8 cellular contexts compared by ENCODE assay signal in the genomic region with DNA sequence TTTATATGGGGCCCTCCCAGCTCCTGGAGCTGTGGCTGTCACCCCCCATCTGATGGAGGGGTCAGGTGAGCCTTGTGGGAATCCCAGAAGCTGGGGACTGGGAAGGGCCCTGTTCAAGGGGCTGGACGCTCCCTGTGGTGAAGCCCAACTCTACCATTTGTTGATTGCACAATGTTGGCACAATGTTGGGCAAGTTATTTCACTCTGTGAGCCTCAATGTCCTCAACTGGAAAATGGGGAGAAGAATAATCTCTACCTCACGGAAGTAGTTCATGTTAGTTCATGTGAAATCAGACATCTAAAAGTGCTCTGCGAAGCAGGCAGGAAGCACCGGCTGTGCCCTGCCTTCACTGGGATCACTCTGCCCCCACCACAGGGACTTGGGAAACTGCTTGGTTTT. TPM values are rescaled to one million over a fixed set of nuclear protein-coding genes. Genes with fewer than 3 reads are reported as not detected.
A peak's percentile ranks its signal among the peaks of the same experiment; 100 is the strongest.
DNase-seq lines count a peak whose midpoint lies in the region; ATAC-seq, FAIRE-seq and TF ChIP-seq lines count a peak whose summit lies in the region.

No MANE protein-coding gene starts in this region.

- H3K4me1 Mint-ChIP-seq in activated T-cell treated with anti-CD3 and anti-CD28 coated beads, Interleukin-2, amount 50 U/mL, for 72 hours (ENCODE audit: low read depth), result peaks cover 26% of the 10 kb centered on the region
- peaks cover 32% of the 10 kb centered on the region for H3K4me1 Mint-ChIP-seq in activated T-cell treated with anti-CD3 and anti-CD28 coated beads, Interleukin-2, amount 50 U/mL, for 24 hours (ENCODE audit: low read depth)
- peaks cover 3% of the 10 kb centered on the region for H3K4me1 Mint-ChIP-seq in activated T-helper 2 cell treated with anti-CD3 and anti-CD28 coated beads, Interferon-gamma antibody, Interleukin-2, Interleukin-4, amounts not matched to agents 10 μg/mL and 5 μg/mL and 100 μg/mL, durations not matched to agents 14 hours and 24 hours and 36 hours (ENCODE audit: low read depth)
- H3K4me1 Mint-ChIP-seq in naive B cell, result peaks cover 4 to 16% (median 14%) of the 10 kb centered on the region in 3 donors

- no peak for TF ChIP-seq POLR2A in GM18505 (IDR thresholded peaks at IDR 0.05; ENCODE audit: borderline replicate concordance, extremely low read depth, insufficient read depth, insufficient read length)

- ATAC-seq in activated T-cell treated with anti-CD3 and anti-CD28 coated beads, Interleukin-2, amount 50 U/mL, for 72 hours (replicated peaks in 1 of 2), result no peak
- no peak for ATAC-seq in naive B cell (ENCODE audit: low read depth in 2 of 2)
- ATAC-seq in upper lobe of right lung, result no peak
- ATAC-seq in GM18505 (IDR thresholded peaks at IDR 0.05; ENCODE audit: unreplicated experiment), result no peak

- H3K4me1 ChIP-seq in upper lobe of right lung, result peaks cover 29% of the 10 kb centered on the region

- peak overlapping the region; percentile 59 for H3K27ac ChIP-seq in upper lobe of right lung

- H3K27me3 ChIP-seq in upper lobe of right lung, result no peaks in the 10 kb centered on the region

- TF ChIP-seq CTCF in upper lobe of right lung (IDR thresholded peaks at IDR 0.05), result no peak

- no peak overlapping the region for H3K27ac Mint-ChIP-seq in activated T-cell treated with anti-CD3 and anti-CD28 coated beads, Interleukin-2, amount 50 U/mL, for 72 hours
- H3K27ac Mint-ChIP-seq in activated T-cell treated with anti-CD3 and anti-CD28 coated beads, Interleukin-2, amount 50 U/mL, for 24 hours, result no peak overlapping the region
- H3K27ac Mint-ChIP-seq in activated T-helper 2 cell treated with anti-CD3 and anti-CD28 coated beads, Interferon-gamma antibody, Interleukin-2, Interleukin-4, amounts not matched to agents 10 μg/mL and 5 μg/mL and 100 μg/mL, durations not matched to agents 14 hours and 24 hours and 36 hours, result peak overlapping the region; percentile 42
- H3K27ac Mint-ChIP-seq in naive B cell, result peak overlapping the region in 3 of 6 donors; percentile 35 to 83 (median 64)

- FAIRE-seq in frontal cortex (lab: Jason Lieb, UNC), result no peak

- no peaks in the 10 kb centered on the region for H3K9me3 Mint-ChIP-seq in activated T-cell treated with anti-CD3 and anti-CD28 coated beads, Interleukin-2, amount 50 U/mL, for 72 hours
- no peaks in the 10 kb centered on the region for H3K9me3 Mint-ChIP-seq in activated T-cell treated with anti-CD3 and anti-CD28 coated beads, Interleukin-2, amount 50 U/mL, for 24 hours
- H3K9me3 Mint-ChIP-seq in activated T-helper 2 cell treated with anti-CD3 and anti-CD28 coated beads, Interferon-gamma antibody, Interleukin-2, Interleukin-4, amounts not matched to agents 10 μg/mL and 5 μg/mL and 100 μg/mL, durations not matched to agents 14 hours and 24 hours and 36 hours, result no peaks in the 10 kb centered on the region
- H3K9me3 Mint-ChIP-seq in naive B cell, result no peaks in the 10 kb centered on the region

- peak overlapping the region; percentile 52 to 66 for H3K4me3 Mint-ChIP-seq in activated T-cell treated with anti-CD3 and anti-CD28 coated beads, Interleukin-2, amount 50 U/mL, for 72 hours
- no peak overlapping the region for H3K4me3 Mint-ChIP-seq in activated T-cell treated with anti-CD3 and anti-CD28 coated beads, Interleukin-2, amount 50 U/mL, for 24 hours
- no peak overlapping the region for H3K4me3 Mint-ChIP-seq in activated T-helper 2 cell treated with anti-CD3 and anti-CD28 coated beads, Interferon-gamma antibody, Interleukin-2, Interleukin-4, amounts not matched to agents 10 μg/mL and 5 μg/mL and 100 μg/mL, durations not matched to agents 14 hours and 24 hours and 36 hours (ENCODE audit: low read depth)
- peak overlapping the region in 7 of 8 donors; percentile 56 to 84 (median 74) for H3K4me3 Mint-ChIP-seq in naive B cell

- H3K36me3 Mint-ChIP-seq in activated T-cell treated with anti-CD3 and anti-CD28 coated beads, Interleukin-2, amount 50 U/mL, for 72 hours (ENCODE audit: insufficient read depth in 2 of 2), result no peaks in the 10 kb centered on the region
- peaks cover 12% of the 10 kb centered on the region for H3K36me3 Mint-ChIP-seq in activated T-cell treated with anti-CD3 and anti-CD28 coated beads, Interleukin-2, amount 50 U/mL, for 24 hours (ENCODE audit: low read depth)
- H3K36me3 Mint-ChIP-seq in activated T-helper 2 cell treated with anti-CD3 and anti-CD28 coated beads, Interferon-gamma antibody, Interleukin-2, Interleukin-4, amounts not matched to agents 10 μg/mL and 5 μg/mL and 100 μg/mL, durations not matched to agents 14 hours and 24 hours and 36 hours (ENCODE audit: low read depth), result peaks cover 4% of the 10 kb centered on the region
- no peaks in the 10 kb centered on the region for H3K36me3 Mint-ChIP-seq in naive B cell

- H3K4me3 ChIP-seq in upper lobe of right lung, result no peak overlapping the region

- no peaks in the 10 kb centered on the region for H3K36me3 ChIP-seq in upper lobe of right lung

- no peaks in the 10 kb centered on the region for H3K9me3 ChIP-seq in upper lobe of right lung

- H3K27me3 Mint-ChIP-seq in activated T-cell treated with anti-CD3 and anti-CD28 coated beads, Interleukin-2, amount 50 U/mL, for 72 hours (ENCODE audit: low read depth), result no peaks in the 10 kb centered on the region
- no peaks in the 10 kb centered on the region for H3K27me3 Mint-ChIP-seq in activated T-cell treated with anti-CD3 and anti-CD28 coated beads, Interleukin-2, amount 50 U/mL, for 24 hours
- H3K27me3 Mint-ChIP-seq in activated T-helper 2 cell treated with anti-CD3 and anti-CD28 coated beads, Interferon-gamma antibody, Interleukin-2, Interleukin-4, amounts not matched to agents 10 μg/mL and 5 μg/mL and 100 μg/mL, durations not matched to agents 14 hours and 24 hours and 36 hours (ENCODE audit: low read depth), result peaks cover 2% of the 10 kb centered on the region
- peaks cover 0 to 23% (median 4%) of the 10 kb centered on the region in 3 donors for H3K27me3 Mint-ChIP-seq in naive B cell

- DNase-seq in activated T-cell treated with anti-CD3 and anti-CD28 coated beads, Interleukin-2, amount 50 U/mL, for 72 hours, result no peak
- DNase-seq in activated T-cell treated with anti-CD3 and anti-CD28 coated beads, Interleukin-2, amount 50 U/mL, for 24 hours, result no peak
- DNase-seq in activated T-helper 2 cell treated with anti-CD3 and anti-CD28 coated beads, Interferon-gamma antibody, Interleukin-2, Interleukin-4, amounts not matched to agents 10 μg/mL and 5 μg/mL and 100 μg/mL, durations not matched to agents 14 hours and 24 hours and 36 hours (ENCODE audit: low spot score), result no peak
- DNase-seq in naive B cell (no peak), upper lobe of right lung (no peak), frontal cortex (ENCODE audit: low spot score in 2 of 2) (no peak), activated gamma-delta T cell (lab: John Stamatoyannopoulos, UW) (no peak)

- intact Hi-C loops in activated T-helper 2 cell treated with anti-CD3 and anti-CD28 coated beads, Interferon-gamma antibody, Interleukin-2, Interleukin-4, amounts not matched to agents 10 μg/mL and 5 μg/mL and 100 μg/mL, durations not matched to agents 14 hours and 24 hours and 36 hours (cut with micrococcal nuclease), result no loop called here
- intact Hi-C loops in upper lobe of right lung (cut with DNase I), result no loop called here

RNA-seq across cellular contexts. Expression of a gene that starts 0.8 kb away (rescaled TPM):
- 10 to 100 TPM; 11.7 to 12.0 TPM for total RNA-seq in activated T-cell treated with anti-CD3 and anti-CD28 coated beads, Interleukin-2, amount 50 U/mL, for 72 hours
- 19.8 TPM in 2 replicates for total RNA-seq in activated T-helper 2 cell treated with anti-CD3 and anti-CD28 coated beads, Interferon-gamma antibody, Interleukin-2, Interleukin-4, amounts not matched to agents 10 μg/mL and 5 μg/mL and 100 μg/mL, durations not matched to agents 14 hours and 24 hours and 36 hours
- polyA plus RNA-seq in naive B cell (ENCODE audit: low read depth in 6 of 6), result 10 to 100 TPM in 1 of 6 donors, 1 to 10 TPM in 5; 5.4 to 10.9 (median 7.6) TPM
- 13.6 TPM for total RNA-seq in upper lobe of right lung
- total RNA-seq in frontal cortex, result 10.6 TPM

RNA-seq across cellular contexts. Expression of a gene that starts 51.2 kb away (rescaled TPM):
- 1 to 10 TPM; 2.8 to 4.4 TPM for total RNA-seq in activated T-cell treated with anti-CD3 and anti-CD28 coated beads, Interleukin-2, amount 50 U/mL, for 72 hours
- total RNA-seq in activated T-helper 2 cell treated with anti-CD3 and anti-CD28 coated beads, Interferon-gamma antibody, Interleukin-2, Interleukin-4, amounts not matched to agents 10 μg/mL and 5 μg/mL and 100 μg/mL, durations not matched to agents 14 hours and 24 hours and 36 hours, result 0.30 and 1.1 TPM in 2 replicates
- polyA plus RNA-seq in naive B cell (ENCODE audit: low read depth in 6 of 6), result under 1 TPM in 1 of 6 donors, not detected in 5; 0.17 TPM
- 18.1 TPM for total RNA-seq in upper lobe of right lung
- total RNA-seq in frontal cortex, result 1.2 TPM

Comparison
In these comparisons a context has a peak if more than half of its experiments do, and no peak if none do; other contexts are left out.
1. H3K4me3 Mint-ChIP-seq: peak in activated T-cell treated with anti-CD3 and anti-CD28 coated beads, Interleukin-2, amount 50 U/mL, for 72 hours (2 of 2) and naive B cell (7 of 8); none in activated T-cell treated with anti-CD3 and anti-CD28 coated beads, Interleukin-2, amount 50 U/mL, for 24 hours (single experiment) and activated T-helper 2 cell treated with anti-CD3 and anti-CD28 coated beads, Interferon-gamma antibody, Interleukin-2, Interleukin-4, amounts not matched to agents 10 μg/mL and 5 μg/mL and 100 μg/mL, durations not matched to agents 14 hours and 24 hours and 36 hours (single experiment).